12 cellular contexts compared by ENCODE assay signal in genomic region chr20:20549267-20549612, GRCh38.
A peak's percentile ranks its signal among the peaks of the same experiment; 100 is the strongest.
DNase-seq lines count a peak whose midpoint lies in the region; ATAC-seq and TF ChIP-seq lines count a peak whose summit lies in the region.
"Had no signal": no experiment of that assay in that cellular context is flagged by ENCODE, and none has a peak within 500 bp of the region (broad histone marks: within the 10 kb centered on the region; RNA-seq: fewer than 3 reads in every experiment).

No MANE protein-coding gene starts in this region.

- H3K79me2 ChIP-seq in PC-9 (ENCODE audit: low read depth) (no peaks in the 10 kb centered on the region), hepatocyte (no peaks in the 10 kb centered on the region)

- no peak for ATAC-seq in HG02759 (IDR thresholded peaks at IDR 0.05; ENCODE audit: unreplicated experiment)
- no peak for ATAC-seq in GM21529 (IDR thresholded peaks at IDR 0.05; ENCODE audit: unreplicated experiment)

- H4K20me1 ChIP-seq in PC-9 (ENCODE audit: insufficient read depth) (no peaks in the 10 kb centered on the region), hepatocyte (ENCODE audit: insufficient read depth, poor library complexity, severe bottlenecking) (no peaks in the 10 kb centered on the region)

- no peaks in the 10 kb centered on the region for H3K27me3 Mint-ChIP-seq in CD8-positive, alpha-beta memory T cell

- intact Hi-C loops in PC-9 (cut with micrococcal nuclease; ENCODE audit: unreplicated experiment), result loop anchor here (1.0 kb wide), 1 partner anchor 29 kb away; no protein-coding TSS in a partner anchor

- H3K4me1 ChIP-seq in PC-9 (replicated peaks; ENCODE audit: insufficient read depth), result peaks cover 74% of the 10 kb centered on the region
- H3K4me1 ChIP-seq in hepatocyte (ENCODE audit: insufficient read depth), result peaks cover 14% of the 10 kb centered on the region
- H3K4me1 ChIP-seq in CD8-positive, alpha-beta memory T cell (ENCODE audit: insufficient read depth, low read length), result peaks cover 6% of the 10 kb centered on the region
- H3K4me1 ChIP-seq: heart left ventricle had no signal

- H3K27ac Mint-ChIP-seq in CD8-positive, alpha-beta memory T cell, result no peak overlapping the region

- H3K4me3 ChIP-seq in PC-9, result no peak overlapping the region
- H3K4me3 ChIP-seq in hepatocyte, result no peak overlapping the region
- H3K4me3 ChIP-seq in CD8-positive, alpha-beta memory T cell (ENCODE audit: low read length), result no peak overlapping the region
- H3K4me3 ChIP-seq: dorsolateral prefrontal cortex, heart left ventricle, SK-N-MC had no signal

- H3K9me2 ChIP-seq in PC-9 (ENCODE audit: insufficient read depth) (no peaks in the 10 kb centered on the region), hepatocyte (replicated peaks; ENCODE audit: insufficient read depth) (no peaks in the 10 kb centered on the region)

- no peaks in the 10 kb centered on the region for H3K27me3 ChIP-seq in PC-9 (ENCODE audit: insufficient read depth, low read depth)
- H3K27me3 ChIP-seq in hepatocyte, result no peaks in the 10 kb centered on the region
- H3K27me3 ChIP-seq in CD8-positive, alpha-beta memory T cell (ENCODE audit: insufficient read depth, low read length, poor library complexity, severe bottlenecking), result no peaks in the 10 kb centered on the region
- H3K27me3 ChIP-seq: dorsolateral prefrontal cortex, heart left ventricle had no signal

- TF ChIP-seq CTCF in PC-9 (conservative IDR thresholded peaks at IDR 0.05) (no peak), hepatocyte (IDR thresholded peaks at IDR 0.05; ENCODE audit: poor library complexity) (no peak)

- H3K27ac ChIP-seq in PC-9 (peak overlapping the region; percentile 97), hepatocyte (peak overlapping the region; percentile 81)
- no peak overlapping the region for H3K27ac ChIP-seq in CD8-positive, alpha-beta memory T cell (ENCODE audit: low read depth, low read length)
- H3K27ac ChIP-seq: heart left ventricle, SK-N-MC had no signal

- no peaks in the 10 kb centered on the region for H3K9me3 Mint-ChIP-seq in CD8-positive, alpha-beta memory T cell

- H3K4me2 ChIP-seq in PC-9 (peak overlapping the region; percentile 55), hepatocyte (peak overlapping the region; percentile 6)

- peaks cover 10 to 31% (median 12%) of the 10 kb centered on the region in 3 donors for H3K36me3 Mint-ChIP-seq in CD8-positive, alpha-beta memory T cell

- peaks cover 21 to 40% (median 29%) of the 10 kb centered on the region in 3 donors for H3K4me1 Mint-ChIP-seq in CD8-positive, alpha-beta memory T cell

- H2AFZ ChIP-seq in PC-9 (no peak overlapping the region), hepatocyte (no peak overlapping the region)

- BruUV-seq in PC-9 (replicated peaks; lab: Mats Ljungman, UMichigan), result no TSS peak

- H3K9me3 ChIP-seq in PC-9 (ENCODE audit: insufficient read depth, low read depth) (no peaks in the 10 kb centered on the region; the same call in 1 of the 2 replicates), hepatocyte (ENCODE audit: low read depth) (no peaks in the 10 kb centered on the region)
- no peaks in the 10 kb centered on the region for H3K9me3 ChIP-seq in CD8-positive, alpha-beta memory T cell (ENCODE audit: low read length)
- H3K9me3 ChIP-seq: heart left ventricle had no signal

- no peak overlapping the region for H3K4me3 Mint-ChIP-seq in CD8-positive, alpha-beta memory T cell

- WGBS in hepatocyte (ENCODE audit: low lambda C conversion rate, missing lambda C conversion rate), result 91% methylated on average over 6 of the region's 6 CpGs

- CTCF ChIA-PET in PC-9 (lab: Charles Lee), result no interaction called here
- CTCF ChIA-PET in CD8-positive, alpha-beta memory T cell (lab: Charles Lee), result no interaction called here

- H3K36me3 ChIP-seq in PC-9 (ENCODE audit: low read depth), result no peaks in the 10 kb centered on the region
- H3K36me3 ChIP-seq in hepatocyte (replicated peaks; ENCODE audit: insufficient read depth, low read depth), result no peaks in the 10 kb centered on the region
- no peaks in the 10 kb centered on the region for H3K36me3 ChIP-seq in CD8-positive, alpha-beta memory T cell (ENCODE audit: insufficient read depth, low read length)

- DNase-seq in DMS 273 treated with DMSO at 0.1 percent for 48 hours (lab: John Stamatoyannopoulos, UW), result peak; percentile 100
- peak; percentile 19 for DNase-seq in HPDE6-E6E7 (ENCODE audit: extremely low spot score)
- peak in 1 of 2 experiments; percentile 8 for DNase-seq in PC-9
- DNase-seq in hepatocyte (ENCODE audit: low spot score), result peak; percentile 14
- DNase-seq in CD8-positive, alpha-beta memory T cell, result no peak
- no peak for DNase-seq in NCI-H1436 (lab: John Stamatoyannopoulos, UW)
- DNase-seq: heart left ventricle, midbrain had no signal

- POLR2A ChIA-PET in PC-9 (lab: Charles Lee; ENCODE audit: unreplicated experiment), result no interaction called here
- POLR2A ChIA-PET in CD8-positive, alpha-beta memory T cell (lab: Charles Lee), result no interaction called here

- peaks cover 38% of the 10 kb centered on the region for H3F3A ChIP-seq in PC-9 (ENCODE audit: insufficient read depth, low read depth)

Comparison
In these comparisons a context has a peak if more than half of its experiments do, and no peak if none do; other contexts are left out.
1. DNase-seq: peak in DMS 273 treated with DMSO at 0.1 percent for 48 hours (single experiment), HPDE6-E6E7 (single experiment) and hepatocyte (single experiment); none in CD8-positive, alpha-beta memory T cell (0 of 5) and NCI-H1436 (single experiment).